In genomic region chr6:149862424-149862738, GRCh38 we compare ENCODE assay signal across 8 cellular contexts. TPM values are rescaled to one million over a fixed set of nuclear protein-coding genes. Genes with fewer than 3 reads are reported as not detected.
DNase-seq lines count a peak whose midpoint lies in the region; ATAC-seq and TF ChIP-seq lines count a peak whose summit lies in the region.
"Not testable (repeated sequence)": the region's sequence is repeated elsewhere in the genome, so short reads cannot be mapped to it uniquely, and the experiment has no call there.

No MANE protein-coding gene starts in this region.

- H3K27me3 Mint-ChIP-seq in Calu3 (ENCODE audit: unreplicated experiment), result not testable (repeated sequence)
- H3K27me3 Mint-ChIP-seq in activated naive CD4-positive, alpha-beta T cell treated with anti-CD3 and anti-CD28 coated beads for 36 hours (ENCODE audit: low read depth), result peaks cover 12% of the 10 kb centered on the region
- H3K27me3 Mint-ChIP-seq in naive B cell, result peaks cover 37 to 43% (median 41%) of the 10 kb centered on the region in 3 donors

- H3K36me3 ChIP-seq in RWPE2 (ENCODE audit: low read depth), result peaks cover 10% of the 10 kb centered on the region
- H3K36me3 ChIP-seq in vagina, result not testable (repeated sequence)

- H3K4me3 Mint-ChIP-seq in Calu3 (ENCODE audit: low read depth, unreplicated experiment), result peak overlapping the region; percentile 80
- peak overlapping the region; percentile 80 for H3K4me3 Mint-ChIP-seq in activated naive CD4-positive, alpha-beta T cell treated with anti-CD3 and anti-CD28 coated beads for 36 hours
- H3K4me3 Mint-ChIP-seq in naive B cell, result peak overlapping the region in 7 of 8 donors; percentile 3 to 69 (median 50)

- not testable (repeated sequence) for BruUV-seq in Calu3 (replicated peaks; lab: Mats Ljungman, UMichigan)

- peaks cover 35% of the 10 kb centered on the region for H3K36me3 Mint-ChIP-seq in Calu3 (ENCODE audit: insufficient read depth, unreplicated experiment)
- H3K36me3 Mint-ChIP-seq in activated naive CD4-positive, alpha-beta T cell treated with anti-CD3 and anti-CD28 coated beads for 36 hours (ENCODE audit: low read depth); naive B cell: not testable (repeated sequence)

- not testable (repeated sequence) for H3K9me3 Mint-ChIP-seq in Calu3 (ENCODE audit: low read depth, unreplicated experiment); activated naive CD4-positive, alpha-beta T cell treated with anti-CD3 and anti-CD28 coated beads for 36 hours; naive B cell

- not testable (repeated sequence) for ATAC-seq in RWPE2 (ENCODE audit: low read depth); naive B cell (ENCODE audit: low read depth in 2 of 2)

- not testable (repeated sequence) for H3K9me3 ChIP-seq in RWPE2 (ENCODE audit: severe bottlenecking); vagina

- H3K4me1 ChIP-seq in RWPE2 (ENCODE audit: insufficient read depth, poor library complexity, severe bottlenecking) (peaks cover 45% of the 10 kb centered on the region), vagina (peaks cover 38% of the 10 kb centered on the region)

- CTCF ChIA-PET in Calu3 (lab: Charles Lee), result interaction anchor here (0.6 to 2.5 kb wide), 3 partner anchors 15 to 132 kb away, joined by 3 to 9 read pairs (median 6); no protein-coding TSS in a partner anchor
- CTCF ChIA-PET in activated naive CD4-positive, alpha-beta T cell treated with anti-CD3 and anti-CD28 coated beads for 36 hours (lab: Charles Lee), result interaction anchor here (0.6 to 1.4 kb wide), 2 partner anchors 28 to 63 kb away, joined by 3 read pairs; no protein-coding TSS in a partner anchor

- peak overlapping the region; percentile 52 for H3K4me3 ChIP-seq in RWPE2 (ENCODE audit: severe bottlenecking)
- peak overlapping the region; percentile 71 for H3K4me3 ChIP-seq in choroid plexus epithelial cell (ENCODE audit: low read depth, low read length)
- H3K4me3 ChIP-seq in fibroblast of villous mesenchyme (ENCODE audit: low read depth, low read length), result peak overlapping the region; percentile 73
- peak overlapping the region; percentile 68 for H3K4me3 ChIP-seq in skeletal muscle cell (ENCODE audit: low read depth, low read length)
- H3K4me3 ChIP-seq in vagina, result peak overlapping the region in 1 of 2 donors; percentile 68

- peak overlapping the region; percentile 82 for H3K27ac Mint-ChIP-seq in Calu3 (ENCODE audit: unreplicated experiment)
- H3K27ac Mint-ChIP-seq in activated naive CD4-positive, alpha-beta T cell treated with anti-CD3 and anti-CD28 coated beads for 36 hours; naive B cell: not testable (repeated sequence)

- H3K4me1 Mint-ChIP-seq in Calu3 (ENCODE audit: low read depth, unreplicated experiment) (peaks cover 38% of the 10 kb centered on the region), naive B cell (peaks cover 4 to 12% (median 6%) of the 10 kb centered on the region in 3 donors)
- not testable (repeated sequence) for H3K4me1 Mint-ChIP-seq in activated naive CD4-positive, alpha-beta T cell treated with anti-CD3 and anti-CD28 coated beads for 36 hours (ENCODE audit: low read depth)

- intact Hi-C loops in Calu3 (cut with micrococcal nuclease; ENCODE audit: unreplicated experiment), result loop anchor here (10.0 kb wide), 1 partner anchor 62 kb away; the partner anchor contains the start of gene RAET1G
- intact Hi-C loops in activated naive CD4-positive, alpha-beta T cell treated with anti-CD3 and anti-CD28 coated beads for 36 hours (cut with micrococcal nuclease), result loop anchor here (5.0 kb wide), 2 partner anchors 145 to 375 kb away; partner anchors contain the start of gene ZC3H12D
- intact Hi-C loops in vagina (cut with DNase I), result not testable (repeated sequence)

- H3K27ac ChIP-seq in RWPE2 (ENCODE audit: poor library complexity, severe bottlenecking), result peak overlapping the region; percentile 87
- peak overlapping the region; percentile 96 for H3K27ac ChIP-seq in vagina

- not testable (repeated sequence) for TF ChIP-seq CTCF in Calu3 (IDR thresholded peaks at IDR 0.05; ENCODE audit: unreplicated experiment); RWPE2 (IDR thresholded peaks at IDR 0.05; ENCODE audit: poor library complexity, severe bottlenecking); choroid plexus epithelial cell (conservative IDR thresholded peaks at IDR 0.05; ENCODE audit: low read depth, low read length); fibroblast of villous mesenchyme (IDR thresholded peaks at IDR 0.05; ENCODE audit: insufficient read depth, low read depth, low read length); vagina (IDR thresholded peaks at IDR 0.05)

- not testable (repeated sequence) for H3K27me3 ChIP-seq in RWPE2 (ENCODE audit: insufficient read depth, poor library complexity, severe bottlenecking); vagina

- not testable (repeated sequence) for DNase-seq in Calu3; RWPE2 (ENCODE audit: low spot score); activated naive CD4-positive, alpha-beta T cell treated with anti-CD3 and anti-CD28 coated beads for 36 hours; choroid plexus epithelial cell (ENCODE audit: low read depth); fibroblast of villous mesenchyme (ENCODE audit: low read depth); naive B cell; skeletal muscle cell (ENCODE audit: low read depth); vagina (ENCODE audit: extremely low spot score in 2 of 2)

- not testable (repeated sequence) for TF ChIP-seq POLR2A in vagina (IDR thresholded peaks at IDR 0.05)

RNA-seq across cellular contexts. Expression of gene LRP11, which starts 1.8 kb away (rescaled TPM):
- total RNA-seq in Calu3 (2022), result 27.4 and 31.1 TPM in 2 replicates
- total RNA-seq in activated naive CD4-positive, alpha-beta T cell treated with anti-CD3 and anti-CD28 coated beads for 36 hours, result 1 to 10 TPM; 4.6 to 4.7 TPM
- total RNA-seq in fibroblast of villous mesenchyme, result 97.2 and 97.6 TPM in 2 replicates
- polyA plus RNA-seq in naive B cell (ENCODE audit: low read depth in 6 of 6), result under 1 TPM in 2 of 6 donors, not detected in 4; 0.12 to 0.28 TPM
- total RNA-seq in vagina, result 35.1 TPM

RNA-seq across cellular contexts. Expression of gene RAET1E, which starts 35.5 kb away (rescaled TPM):
- total RNA-seq in Calu3 (2022) (0.22 TPM in 1 of 2 replicates, not detected in the other), fibroblast of villous mesenchyme (under 0.01 TPM in 1 of 2 replicates, not detected in the other), vagina (27.5 TPM)
- not detected for total RNA-seq in activated naive CD4-positive, alpha-beta T cell treated with anti-CD3 and anti-CD28 coated beads for 36 hours
- polyA plus RNA-seq in naive B cell (ENCODE audit: low read depth in 6 of 6), result not detected

Comparison
In these comparisons a context has a peak if more than half of its experiments do, and no peak if none do; other contexts are left out.
1. RNA of gene RAET1E, which starts 35.5 kb away (total RNA-seq): 27.5 TPM in vagina (single experiment); 0.22 TPM in Calu3, not detected in activated naive CD4-positive, alpha-beta T cell treated with anti-CD3 and anti-CD28 coated beads for 36 hours and under 0.01 TPM in fibroblast of villous mesenchyme; every median in the first group is over 10 times any median in the second.
2. Peak in every context shown above with its lines, with median percentiles within 50 percentile points of each other: H3K4me3 Mint-ChIP-seq.